ENCODE assay signal across 8 cellular contexts in genomic region chr3:111979689-111980025, GRCh38. TPM values are rescaled to one million over a fixed set of nuclear protein-coding genes. Genes with fewer than 3 reads are reported as not detected.
A peak's percentile ranks its signal among the peaks of the same experiment; 100 is the strongest.
DNase-seq lines count a peak whose midpoint lies in the region; ATAC-seq and TF ChIP-seq lines count a peak whose summit lies in the region.

No MANE protein-coding gene starts in this region.

- BruUV-seq in mammary epithelial cell (replicated peaks; lab: Mats Ljungman, UMichigan): no TSS peak

- ATAC-seq in GM18511 (IDR thresholded peaks at IDR 0.05; ENCODE audit: unreplicated experiment) (no peak), GM18498 (IDR thresholded peaks at IDR 0.05; ENCODE audit: unreplicated experiment) (no peak)

- DNase-seq in DMS 273 (lab: John Stamatoyannopoulos, UW; ENCODE audit: unreplicated experiment) (peak; percentile 62), mammary epithelial cell (no peak), mesendoderm (peak; percentile 13), iPS-NIHi7 (ENCODE audit: extremely low spot score) (no peak), HuH-7.5 (ENCODE audit: low spot score) (no peak)

- no peak overlapping the region for H3K4ac ChIP-seq in mesendoderm (ENCODE audit: low read depth, low read length)

- H3K4me2 ChIP-seq in KMS-11 (peak overlapping the region; percentile 63), mammary epithelial cell (ENCODE audit: insufficient read depth, low read depth, low read length) (peak overlapping the region; percentile 81), mesendoderm (ENCODE audit: low read length) (peak overlapping the region; percentile 29)

- dilution Hi-C loops in mammary epithelial cell (cut with HindIII; ENCODE audit: low sequenced_read_pairs): no loop called here

- H3K4me3 ChIP-seq in KMS-11 (IDR thresholded peaks at IDR 0.05; ENCODE audit: insufficient read depth, low read depth, low read length) (no peak overlapping the region), mammary epithelial cell (replicated peaks in 1 of 3; ENCODE audit: insufficient read depth in 1 of 3, low read depth in 2 of 3, low read length in 3 of 3) (peak overlapping the region; percentile 57 to 74 (median 67)), mesendoderm (ENCODE audit: low read length) (peak overlapping the region; percentile 85)

- H4K5ac ChIP-seq in mesendoderm (ENCODE audit: low read length): no peak overlapping the region

- peaks cover 28% of the 10 kb centered on the region; the same call in 1 of the 2 replicates for H3K79me2 ChIP-seq in KMS-11 (ENCODE audit: insufficient read depth, low read depth)
- peaks cover 42% of the 10 kb centered on the region for H3K79me2 ChIP-seq in mammary epithelial cell (ENCODE audit: insufficient read depth, low read length)
- no peaks in the 10 kb centered on the region for H3K79me2 ChIP-seq in mesendoderm (ENCODE audit: control insufficient read depth, insufficient read depth, low read length)

- H3K27ac ChIP-seq in KMS-11: no peak overlapping the region
- peak overlapping the region; percentile 55 for H3K27ac ChIP-seq in mammary epithelial cell (ENCODE audit: insufficient read depth, low read depth, low read length)
- H3K27ac ChIP-seq in mesendoderm (ENCODE audit: low read depth, low read length): no peak overlapping the region

- H3K9ac ChIP-seq in KMS-11 (peak overlapping the region; percentile 85; the same call in 1 of the 2 replicates), mammary epithelial cell (ENCODE audit: insufficient read depth, low read length) (peak overlapping the region; percentile 79), mesendoderm (ENCODE audit: low read length) (peak overlapping the region; percentile 85)

- H2AFZ ChIP-seq in KMS-11 (ENCODE audit: low read depth) (peak overlapping the region; percentile 84), mammary epithelial cell (ENCODE audit: low read depth, low read length) (peak overlapping the region; percentile 95)

- H4K8ac ChIP-seq in mesendoderm (ENCODE audit: low read depth, low read length): no peak overlapping the region

- no peaks in the 10 kb centered on the region for H3K9me3 ChIP-seq in mammary epithelial cell (replicated peaks; ENCODE audit: insufficient read depth, low read length)

- peak overlapping the region; percentile 93 for H3K56ac ChIP-seq in mesendoderm (ENCODE audit: low read length)

- H4K20me1 ChIP-seq in KMS-11 (ENCODE audit: insufficient read depth) (no peaks in the 10 kb centered on the region), mammary epithelial cell (ENCODE audit: insufficient read depth, low read length) (no peaks in the 10 kb centered on the region)

- H3K79me1 ChIP-seq in mesendoderm (ENCODE audit: low read length): no peaks in the 10 kb centered on the region

- intact Hi-C loops in mammary epithelial cell (cut with micrococcal nuclease): no loop called here

- H3K4me1 ChIP-seq in KMS-11 (ENCODE audit: low read depth, poor library complexity, severe bottlenecking) (peaks cover 15% of the 10 kb centered on the region), mammary epithelial cell (ENCODE audit: insufficient read depth, low read length) (peaks cover 2% of the 10 kb centered on the region), mesendoderm (ENCODE audit: control insufficient read depth, low read depth, low read length) (no peaks in the 10 kb centered on the region)

- H3K23ac ChIP-seq in mesendoderm (ENCODE audit: low read length): no peak overlapping the region

- WGBS in mammary epithelial cell (ENCODE audit: low coverage, missing lambda C conversion rate): 33% methylated on average over 3 of the region's 3 CpGs
- WGBS in mesendoderm (ENCODE audit: extremely low coverage, insufficient coverage, low lambda C conversion rate): no CpG with 5 or more reads among the region's 3 CpGs

- H3K36me3 ChIP-seq in KMS-11 (ENCODE audit: insufficient read depth) (no peaks in the 10 kb centered on the region), mammary epithelial cell (ENCODE audit: insufficient read depth, low read length) (peaks cover 4% of the 10 kb centered on the region), mesendoderm (ENCODE audit: control insufficient read depth, insufficient read depth, low read length) (no peaks in the 10 kb centered on the region)

- H3K18ac ChIP-seq in mesendoderm (ENCODE audit: low read length): no peak overlapping the region

- H2BK5ac ChIP-seq in mesendoderm (ENCODE audit: low read length): no peak overlapping the region

- H2BK120ac ChIP-seq in mesendoderm (ENCODE audit: low read depth, low read length): no peak overlapping the region

- no peak overlapping the region for H2AK5ac ChIP-seq in mesendoderm (ENCODE audit: low read length)

- no peak overlapping the region for H2BK15ac ChIP-seq in mesendoderm (replicated peaks; ENCODE audit: low read depth)

- CTCF ChIA-PET in mammary epithelial cell (lab: Charles Lee; ENCODE audit: low non-redundant PET): no interaction called here

- in situ Hi-C loops in mammary epithelial cell (cut with MboI; ENCODE audit: low sequenced_read_pairs in 2 of 2): no loop called here

- H3K27me3 ChIP-seq in KMS-11 (ENCODE audit: insufficient read depth, low read depth): no peaks in the 10 kb centered on the region
- no peaks in the 10 kb centered on the region for H3K27me3 ChIP-seq in mammary epithelial cell (ENCODE audit: insufficient read depth, low read length)
- H3K27me3 ChIP-seq in mesendoderm (ENCODE audit: insufficient read depth, low read length, poor library complexity): no peaks in the 10 kb centered on the region

- TF ChIP-seq CTCF in KMS-11 (conservative IDR thresholded peaks at IDR 0.05; ENCODE audit: low read depth, low read length) (no peak), mammary epithelial cell (conservative IDR thresholded peaks at IDR 0.05 in 1 of 2, IDR thresholded peaks at IDR 0.05 in 1 of 2; ENCODE audit: extremely low read depth in 1 of 2, insufficient read depth in 1 of 2, low read depth in 1 of 2, low read length in 2 of 2) (no peak)

RNA-seq across cellular contexts. Expression of gene ABHD10, which starts 0.8 kb away (rescaled TPM):
- total RNA-seq in mammary epithelial cell: 10 to 100 TPM; 14.8 to 23.1 TPM
- 18.5 TPM for polyA plus RNA-seq in mammary epithelial cell
- 8.7 TPM for polyA minus RNA-seq in mammary epithelial cell
- 14.4 TPM for polyA plus RNA-seq in mesendoderm (2013, experiment 1 of 2)
- 15.3 TPM for polyA plus RNA-seq in mesendoderm (2013, experiment 2 of 2)

RNA-seq across cellular contexts. Expression of gene TAGLN3, which starts 19.1 kb away (rescaled TPM):
- 1 to 10 TPM in 1 of 2 donors, under 1 TPM in 1; 0.50 to 5.3 TPM for total RNA-seq in mammary epithelial cell
- 16.4 TPM for polyA plus RNA-seq in mammary epithelial cell
- 21.2 TPM for polyA minus RNA-seq in mammary epithelial cell
- polyA plus RNA-seq in mesendoderm (2013, experiment 1 of 2): 4.0 TPM
- polyA plus RNA-seq in mesendoderm (2013, experiment 2 of 2): 3.9 TPM

RNA-seq across cellular contexts. Expression of gene TMPRSS7, which starts 54.9 kb away (rescaled TPM):
- total RNA-seq in mammary epithelial cell: not detected
- polyA plus RNA-seq in mammary epithelial cell: 0.03 TPM
- not detected for polyA minus RNA-seq in mammary epithelial cell
- polyA plus RNA-seq in mesendoderm (2013, experiment 1 of 2): 0.01 TPM
- polyA plus RNA-seq in mesendoderm (2013, experiment 2 of 2): not detected

Comparison
In these comparisons a context has a peak if more than half of its experiments do, and no peak if none do; other contexts are left out.
1. DNase-seq: peak in DMS 273 (single experiment) and mesendoderm (single experiment); none in mammary epithelial cell (single experiment), iPS-NIHi7 (single experiment) and HuH-7.5 (single experiment).
2. H3K4me2 ChIP-seq: peak in every context shown above with its lines; median percentile 81 in mammary epithelial cell; 63 in KMS-11; 29 in mesendoderm.
3. Peak in every context shown above with its lines, with median percentiles within 50 percentile points of each other: H3K9ac ChIP-seq.